ENCODE assay signal across 16 cellular contexts in genomic region chr6:63975685-63976084, GRCh38.
"Had no signal": no experiment of that assay in that cellular context is flagged by ENCODE, and none has a peak within 500 bp of the region (broad histone marks: within the 10 kb centered on the region; RNA-seq: fewer than 3 reads in every experiment).

No MANE protein-coding gene starts in this region.

- H3K9me3 ChIP-seq: psoas muscle, thoracic aorta had no signal

- H3K4me1 ChIP-seq: psoas muscle had no signal

- ATAC-seq: psoas muscle had no signal

- H3K27ac ChIP-seq: cardiac muscle cell, dorsolateral prefrontal cortex, neural progenitor cell, psoas muscle, thoracic aorta, VCaP had no signal

- DNase-seq: activated CD4-positive, alpha-beta T cell treated with anti-CD3 and anti-CD28 coated beads for 1 hour; activated CD4-positive, alpha-beta T cell treated with anti-CD3 and anti-CD28 coated beads, Interleukin-2, amount 50 U/mL, for 4 hours; activated naive CD4-positive, alpha-beta T cell treated with anti-CD3 and anti-CD28 coated beads, Interleukin-2, amount 10 ng/mL, durations not matched to agents 7 days and 5 days; activated T-cell treated with anti-CD3 and anti-CD28 coated beads for 4 hours; dorsolateral prefrontal cortex; endodermal cell; kidney glomerular epithelial cell; naive B cell; psoas muscle; stimulated activated CD4-positive, alpha-beta T cell treated with anti-CD3 and anti-CD28 coated beads, Interleukin-1b, Interleukin-23, amount 100 ng/mL, for 48 hours; T-helper 1 cell had no signal

- FAIRE-seq: astrocyte had no signal

- H3K36me3 ChIP-seq: cardiac muscle cell, neural progenitor cell, thoracic aorta had no signal

- H3K4me3 ChIP-seq: cardiac muscle cell, dorsolateral prefrontal cortex, neural progenitor cell, psoas muscle, thoracic aorta had no signal

- H3K27me3 ChIP-seq: cardiac muscle cell, dorsolateral prefrontal cortex, neural progenitor cell had no signal
